Comparison of ENCODE assay signal across 35 cellular contexts in the genomic region with DNA sequence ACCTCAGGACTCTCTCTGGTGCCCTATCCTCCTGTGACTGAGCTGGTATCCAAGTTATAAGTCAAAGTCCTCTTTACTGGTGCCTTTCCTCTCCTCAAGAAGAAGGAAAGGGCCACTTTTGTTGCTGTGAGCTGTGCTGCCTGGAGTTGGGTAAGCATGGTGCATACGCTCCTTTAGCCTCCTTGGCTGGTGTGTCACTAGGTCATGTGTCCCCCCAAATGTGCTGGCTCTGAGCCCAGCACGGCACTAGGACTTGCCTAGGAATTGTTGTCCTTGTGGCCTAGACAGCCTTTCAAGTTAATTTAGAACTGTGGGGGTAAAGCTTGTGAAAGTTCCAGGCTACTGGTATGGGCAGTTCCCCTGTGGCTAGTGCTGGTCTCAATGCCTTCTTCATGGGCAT.
"Had no signal": no experiment of that assay in that cellular context is flagged by ENCODE, and none has a peak within 500 bp of the region (broad histone marks: within the 10 kb centered on the region; RNA-seq: fewer than 3 reads in every experiment).

No MANE protein-coding gene starts in this region.

- H3K9me3 ChIP-seq: adrenal gland, body of pancreas, breast epithelium had no signal

- H3K36me3 ChIP-seq: adrenal gland, brain microvascular endothelial cell, breast epithelium had no signal

- H3K27ac ChIP-seq: adrenal gland, body of pancreas, brain microvascular endothelial cell, breast epithelium, VCaP had no signal

- H3K4me1 ChIP-seq: adrenal gland, body of pancreas, breast epithelium had no signal

- ATAC-seq: activated CD8-positive, alpha-beta T cell treated with anti-CD3 and anti-CD28 coated beads for 36 hours; activated naive CD4-positive, alpha-beta T cell treated with anti-CD3 and anti-CD28 coated beads, Interleukin-2, amount 50 U/mL, for 72 hours; activated T-cell treated with anti-CD3 and anti-CD28 coated beads, Interleukin-2, amount 50 U/mL, for 4 hours; activated T-cell treated with anti-CD3 and anti-CD28 coated beads, Interleukin-2, amount 50 U/mL, for 72 hours; activated T-helper 17 cell treated with anti-CD3 and anti-CD28 coated beads, Interleukin-2, amount 50 U/mL, for 72 hours; body of pancreas had no signal

- H3K27me3 ChIP-seq: adrenal gland, body of pancreas, brain microvascular endothelial cell, breast epithelium had no signal

- DNase-seq: activated B cell treated with CpG ODN at 0.5 μM for 24 hours; activated CD4-positive, alpha-beta memory T cell treated with anti-CD3 and anti-CD28 coated beads for 36 hours; activated CD4-positive, alpha-beta T cell treated with anti-CD3 and anti-CD28 coated beads for 4 hours; activated CD4-positive, alpha-beta T cell treated with anti-CD3 and anti-CD28 coated beads, Interleukin-2, amount 10 ng/mL, durations not matched to agents 24 days and 14 days; activated CD4-positive, alpha-beta T cell treated with anti-CD3 and anti-CD28 coated beads, Interleukin-2, amount 50 U/mL, for 1 hour; activated CD4-positive, alpha-beta T cell treated with anti-CD3 and anti-CD28 coated beads, Interleukin-2, amount 50 U/mL, for 4 hours; activated CD4-positive, CD25-positive, alpha-beta regulatory T cell treated with anti-CD3 and anti-CD28 coated beads, Interleukin-2, amount 50 U/mL, for 72 hours; activated CD8-positive, alpha-beta memory T cell treated with anti-CD3 and anti-CD28 coated beads, Interleukin-2, amount 50 U/mL, for 4 hours; activated CD8-positive, alpha-beta T cell treated with anti-CD3 and anti-CD28 coated beads for 36 hours; activated effector memory CD4-positive, alpha-beta T cell treated with anti-CD3 and anti-CD28 coated beads, Interleukin-2, amount 50 U/mL, for 16 hours; activated gamma-delta T cell treated with Interleukin-2 at 50 U/mL for 16 hours; activated naive CD4-positive, alpha-beta T cell; activated naive CD4-positive, alpha-beta T cell treated with anti-CD3 and anti-CD28 coated beads for 36 hours; activated naive CD4-positive, alpha-beta T cell treated with anti-CD3 and anti-CD28 coated beads, Interleukin-2, amount 50 U/mL, for 16 hours; activated naive CD8-positive, alpha-beta T cell treated with anti-CD3 and anti-CD28 coated beads for 36 hours; activated T-cell treated with anti-CD3 and anti-CD28 coated beads for 4 hours; activated T-cell treated with anti-CD3 and anti-CD28 coated beads, Interleukin-2, amount 50 U/mL, for 1 hour; activated T-cell treated with anti-CD3 and anti-CD28 coated beads, Interleukin-2, amount 50 U/mL, for 4 hours; activated T-cell treated with anti-CD3 and anti-CD28 coated beads, Interleukin-2, amount 50 U/mL, for 72 hours; adrenal gland; amniotic stem cell; aorta; body of pancreas; brain microvascular endothelial cell; caudate nucleus; cerebellar nuclear complex; T-helper 1 cell; T-helper 2 cell; T-helper 9 cell had no signal

- FAIRE-seq: astrocyte, TTC549 had no signal

- H3K4me3 ChIP-seq: adrenal gland, body of pancreas, breast epithelium had no signal
